20 cellular contexts compared by ENCODE assay signal in the genomic region with DNA sequence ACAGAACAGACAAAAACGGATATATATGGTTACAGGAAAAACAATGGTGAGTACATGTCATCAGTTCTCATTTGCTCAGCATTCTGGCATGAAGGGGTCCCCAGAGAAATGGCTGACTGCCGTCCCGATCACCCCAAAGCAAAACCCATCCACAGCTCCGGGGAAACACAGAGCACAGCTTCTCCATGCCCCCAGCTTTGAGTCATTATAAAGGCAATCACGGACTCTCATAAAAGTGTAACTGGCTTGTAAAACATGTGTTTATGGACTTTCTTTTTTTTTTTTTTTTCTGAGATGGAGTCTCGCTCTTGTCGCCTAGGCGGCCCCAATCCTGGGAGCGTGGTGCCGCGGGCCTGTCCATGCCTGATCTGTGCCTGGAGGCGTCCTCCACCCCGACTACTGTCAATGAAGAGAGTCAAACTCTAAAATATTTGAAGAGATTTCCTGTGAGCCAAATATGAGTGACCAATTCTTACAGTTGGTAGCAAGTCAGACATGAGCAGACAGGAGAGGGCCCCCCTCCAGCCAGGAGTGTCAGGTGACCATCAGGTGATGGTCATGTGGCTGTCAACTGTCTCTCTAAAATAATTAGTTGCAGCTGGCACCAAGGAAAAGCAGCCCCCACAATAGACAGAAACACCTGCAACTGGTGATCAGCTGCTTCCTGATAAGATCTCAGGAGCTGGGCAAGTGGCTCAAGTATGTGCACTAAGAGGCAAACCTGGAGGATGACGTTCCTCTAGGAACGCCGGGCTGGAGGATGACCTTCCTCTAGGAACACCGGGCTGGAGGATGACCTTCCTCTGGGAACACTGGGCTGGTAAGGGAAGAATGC. TPM values are rescaled to one million over a fixed set of nuclear protein-coding genes. Genes with fewer than 3 reads are reported as not detected.
DNase-seq lines count a peak whose midpoint lies in the region; ATAC-seq, FAIRE-seq and TF ChIP-seq lines count a peak whose summit lies in the region.
"Had no signal": no experiment of that assay in that cellular context is flagged by ENCODE, and none has a peak within 500 bp of the region (broad histone marks: within the 10 kb centered on the region; RNA-seq: fewer than 3 reads in every experiment).

No MANE protein-coding gene starts in this region.

- no peak overlapping the region for H4K8ac ChIP-seq in mesendoderm (ENCODE audit: low read depth, low read length)

- H3K27ac ChIP-seq in esophagus squamous epithelium (no peak overlapping the region), mesendoderm (ENCODE audit: low read depth, low read length) (no peak overlapping the region), small intestine (ENCODE audit: low read depth in 1 of 2, low read length in 1 of 2) (no peak overlapping the region)
- H3K27ac ChIP-seq: adrenal gland, left lung, tibial nerve had no signal

- no peak for FAIRE-seq in small intestine (lab: Jason Lieb, UNC)
- FAIRE-seq: G401.6 had no signal

- no peak overlapping the region for H2BK15ac ChIP-seq in mesendoderm (replicated peaks; ENCODE audit: low read depth)

- H3K4me1 ChIP-seq in esophagus squamous epithelium (no peaks in the 10 kb centered on the region), mesendoderm (ENCODE audit: control insufficient read depth, low read depth, low read length) (no peaks in the 10 kb centered on the region), small intestine (ENCODE audit: control insufficient read depth in 2 of 2, insufficient read depth in 1 of 2, low read depth in 1 of 2, low read length in 1 of 2) (no peaks in the 10 kb centered on the region)
- H3K4me1 ChIP-seq: adrenal gland, left lung, tibial nerve had no signal

- intact Hi-C loops in esophagus squamous epithelium (cut with DNase I): no loop called here

- H3K9me3 ChIP-seq in T-helper 17 cell (ENCODE audit: control insufficient read depth, low read length, poor library complexity, severe bottlenecking): no peaks in the 10 kb centered on the region
- no peaks in the 10 kb centered on the region for H3K9me3 ChIP-seq in esophagus squamous epithelium
- no peaks in the 10 kb centered on the region for H3K9me3 ChIP-seq in small intestine (ENCODE audit: control insufficient read depth, low read depth)
- H3K9me3 ChIP-seq: adrenal gland, left lung, tibial nerve had no signal

- no peak overlapping the region for H3K56ac ChIP-seq in mesendoderm (ENCODE audit: low read length)

- H3K4me3 Mint-ChIP-seq in T-helper 17 cell: peak overlapping the region; percentile 25
- H3K4me3 Mint-ChIP-seq: B cell; central memory CD8-positive, alpha-beta T cell had no signal

- H3K27me3 ChIP-seq in esophagus squamous epithelium: peaks cover 0 to 19% (median 0%) of the 10 kb centered on the region in 4 donors
- no peaks in the 10 kb centered on the region for H3K27me3 ChIP-seq in mesendoderm (ENCODE audit: insufficient read depth, low read length, poor library complexity)
- no peaks in the 10 kb centered on the region for H3K27me3 ChIP-seq in small intestine (ENCODE audit: control insufficient read depth in 2 of 2, insufficient read depth in 2 of 2, low read length in 2 of 2)
- H3K27me3 ChIP-seq: adrenal gland had no signal

- TF ChIP-seq CTCF in esophagus squamous epithelium (IDR thresholded peaks at IDR 0.05): no peak

- no peak overlapping the region for H2BK5ac ChIP-seq in mesendoderm (ENCODE audit: low read length)

- H3K79me2 ChIP-seq in mesendoderm (ENCODE audit: control insufficient read depth, insufficient read depth, low read length): no peaks in the 10 kb centered on the region

- no peak for ATAC-seq in T-helper 17 cell
- ATAC-seq: left lung, Right ventricle myocardium inferior had no signal

- H3K4me3 ChIP-seq in esophagus squamous epithelium (no peak overlapping the region), mesendoderm (ENCODE audit: low read length) (no peak overlapping the region), small intestine (ENCODE audit: low read depth in 1 of 2, low read length in 2 of 2) (no peak overlapping the region)
- H3K4me3 ChIP-seq: adrenal gland, left lung, tibial nerve had no signal

- DNase-seq in DMS79 (lab: John Stamatoyannopoulos, UW) (peak; percentile 37), NCI-H1436 (lab: John Stamatoyannopoulos, UW) (peak; percentile 21), T-helper 17 cell (no peak), lung microvascular endothelial cell (ENCODE audit: low read depth in 2 of 2) (peak; percentile 72 to 96), esophagus squamous epithelium (lab: John Stamatoyannopoulos, UW) (no peak), KBM-7 (no peak), mesendoderm (no peak), small intestine (no peak)
- DNase-seq: activated CD4-positive, alpha-beta T cell treated with anti-CD3 and anti-CD28 coated beads, Interleukin-2, amount 50 U/mL, for 1 hour; activated T-cell treated with anti-CD3 and anti-CD28 coated beads, Interleukin-2, amount 50 U/mL, for 48 hours; left lung; NCI-H1048; stimulated activated CD4-positive, alpha-beta T cell treated with anti-CD3 and anti-CD28 coated beads, Interleukin-4, amount 100 ng/mL, for 1 hour; T-helper 9 cell had no signal

- H3K79me1 ChIP-seq in mesendoderm (ENCODE audit: low read length): no peaks in the 10 kb centered on the region

- H2BK120ac ChIP-seq in mesendoderm (ENCODE audit: low read depth, low read length): no peak overlapping the region

- H2AK5ac ChIP-seq in mesendoderm (ENCODE audit: low read length): no peak overlapping the region

- H3K36me3 ChIP-seq in esophagus squamous epithelium (no peaks in the 10 kb centered on the region), mesendoderm (ENCODE audit: control insufficient read depth, insufficient read depth, low read length) (no peaks in the 10 kb centered on the region), small intestine (ENCODE audit: control insufficient read depth in 2 of 2, insufficient read depth in 2 of 2, low read length in 2 of 2) (no peaks in the 10 kb centered on the region)
- H3K36me3 ChIP-seq: adrenal gland, left lung, tibial nerve had no signal

- H3K4ac ChIP-seq in mesendoderm (ENCODE audit: low read depth, low read length): no peak overlapping the region

- no peak overlapping the region for H3K9ac ChIP-seq in mesendoderm (ENCODE audit: low read length)

- 55 to 58% methylated on average over 12 to 17 of the region's 17 CpGs for WGBS in esophagus squamous epithelium, 2 donors
- WGBS in mesendoderm (ENCODE audit: extremely low coverage, insufficient coverage, low lambda C conversion rate): no CpG with 5 or more reads among the region's 17 CpGs
- 33 to 69% (median 39%) methylated on average over 17 of the region's 17 CpGs for WGBS in small intestine, 3 donors

- no peak overlapping the region for H3K18ac ChIP-seq in mesendoderm (ENCODE audit: low read length)

- peaks cover 4% of the 10 kb centered on the region for H3K27me3 Mint-ChIP-seq in T-helper 17 cell

- no peak overlapping the region for H3K4me2 ChIP-seq in mesendoderm (ENCODE audit: low read length)

- H3K23ac ChIP-seq in mesendoderm (ENCODE audit: low read length): no peak overlapping the region

- in situ Hi-C loops in KBM-7 (cut with MboI; ENCODE audit: low pct_unique_long_range_greater_than_20kb, low sequenced_read_pairs): no loop called here

- TF ChIP-seq POLR2A in esophagus squamous epithelium (IDR thresholded peaks at IDR 0.05): no peak

- no peak overlapping the region for H4K5ac ChIP-seq in mesendoderm (ENCODE audit: low read length)

- peaks cover 35% of the 10 kb centered on the region for H3K4me1 Mint-ChIP-seq in T-helper 17 cell

- H3K27ac Mint-ChIP-seq in T-helper 17 cell: peak overlapping the region; percentile 68
- H3K27ac Mint-ChIP-seq: B cell had no signal

- no peaks in the 10 kb centered on the region for H3K36me3 Mint-ChIP-seq in T-helper 17 cell (ENCODE audit: low read depth)

RNA-seq across cellular contexts. Expression of gene NOM1, which starts 21.7 kb away (rescaled TPM):
- total RNA-seq in T-helper 17 cell: 10 to 100 TPM; 31.3 to 35.8 TPM
- total RNA-seq in lung microvascular endothelial cell: 15.1 and 16.8 TPM in 2 replicates
- total RNA-seq in esophagus squamous epithelium: 10 to 100 TPM in 3 of 4 donors, 1 to 10 TPM in 1; 4.6 to 26.9 (median 17.8) TPM
- polyA plus RNA-seq in mesendoderm (2013, experiment 1 of 2): 15.8 TPM
- 16.2 TPM for polyA plus RNA-seq in mesendoderm (2013, experiment 2 of 2)
- 1 to 10 TPM; 3.6 to 9.3 (median 5.1) TPM for polyA plus RNA-seq in small intestine

RNA-seq across cellular contexts. Expression of gene LMBR1, which starts 34.8 kb away (rescaled TPM):
- 10 to 100 TPM; 47.3 to 53.0 TPM for total RNA-seq in T-helper 17 cell
- 95.2 and 125 TPM in 2 replicates for total RNA-seq in lung microvascular endothelial cell
- 10 to 100 TPM; 25.2 to 68.3 (median 38.4) TPM for total RNA-seq in esophagus squamous epithelium
- polyA plus RNA-seq in mesendoderm (2013, experiment 1 of 2): 31.5 TPM
- 30.5 TPM for polyA plus RNA-seq in mesendoderm (2013, experiment 2 of 2)
- polyA plus RNA-seq in small intestine: 10 to 100 TPM in 1 of 3 donors, 1 to 10 TPM in 2; 4.3 to 16.3 (median 7.4) TPM

Comparison
In these comparisons a context has a peak if more than half of its experiments do, and no peak if none do; other contexts are left out.
1. DNase-seq: peak in DMS79 (single experiment), NCI-H1436 (single experiment) and lung microvascular endothelial cell (2 of 2); none in T-helper 17 cell (0 of 3), esophagus squamous epithelium (single experiment), KBM-7 (single experiment), mesendoderm (single experiment) and small intestine (single experiment).